In genomic region chr10:88741921-88742320, GRCh38 we compare ENCODE assay signal across 5 cellular contexts. TPM values are rescaled to one million over a fixed set of nuclear protein-coding genes. Genes with fewer than 3 reads are reported as not detected.
"Had no signal": no experiment of that assay in that cellular context is flagged by ENCODE, and none has a peak within 500 bp of the region (broad histone marks: within the 10 kb centered on the region; RNA-seq: fewer than 3 reads in every experiment).

No MANE protein-coding gene starts in this region.

RNA-seq across cellular contexts. Expression of gene LIPN, which starts 17.9 kb away (rescaled TPM):
- total RNA-seq: GM23338, H1, H9, HT-29, IMR-90 had no signal
- polyA plus RNA-seq: GM23338, H1, IMR-90 had no signal

RNA-seq across cellular contexts. Expression of gene LIPK, which starts 35.9 kb away (rescaled TPM):
- total RNA-seq: GM23338, H1, H9, HT-29, IMR-90 had no signal
- polyA plus RNA-seq: GM23338, H1, IMR-90 had no signal
